Comparison of ENCODE assay signal across 5 cellular contexts in the genomic region with DNA sequence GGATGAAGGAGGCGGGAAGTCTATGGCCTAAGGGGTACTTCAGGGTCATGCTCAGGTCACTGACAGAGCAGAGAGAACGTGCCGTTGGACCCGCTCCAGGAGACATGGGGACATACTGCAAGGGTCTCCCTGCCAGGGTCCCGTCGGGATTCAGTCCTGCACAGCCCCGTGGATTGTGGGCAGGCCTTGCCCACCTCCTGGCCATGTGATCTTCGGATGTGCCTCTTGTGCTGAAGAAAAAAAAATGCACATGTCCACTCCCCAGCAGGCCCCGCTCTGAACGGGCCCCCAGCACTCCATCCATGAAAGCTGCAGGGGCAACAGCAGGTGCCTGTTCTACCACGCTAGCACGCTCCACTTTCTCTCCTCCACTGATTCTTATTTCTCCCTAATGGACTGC. TPM values are rescaled to one million over a fixed set of nuclear protein-coding genes. Genes with fewer than 3 reads are reported as not detected.
"Had no signal": no experiment of that assay in that cellular context is flagged by ENCODE, and none has a peak within 500 bp of the region (broad histone marks: within the 10 kb centered on the region; RNA-seq: fewer than 3 reads in every experiment).

No MANE protein-coding gene starts in this region.

- ATAC-seq: GM23338 had no signal

- DNase-seq: H9, HCEC 1CT, IMR-90 had no signal

- H3K9me3 Mint-ChIP-seq: GM23338, H9 had no signal

- H3K4me2 ChIP-seq: GM23338 had no signal

- H2AFZ ChIP-seq: GM23338 had no signal

- H3K27ac Mint-ChIP-seq: H9 had no signal

- H3K4me3 Mint-ChIP-seq: GM23338, H9 had no signal

- H3K4me3 ChIP-seq: GM23338 had no signal

RNA-seq across cellular contexts. Expression of gene ST8SIA2, which starts 22.9 kb away (rescaled TPM):
- total RNA-seq: HT-29, IMR-90 had no signal
- polyA plus RNA-seq: IMR-90 had no signal
